20 cellular contexts compared by ENCODE assay signal in the genomic region with DNA sequence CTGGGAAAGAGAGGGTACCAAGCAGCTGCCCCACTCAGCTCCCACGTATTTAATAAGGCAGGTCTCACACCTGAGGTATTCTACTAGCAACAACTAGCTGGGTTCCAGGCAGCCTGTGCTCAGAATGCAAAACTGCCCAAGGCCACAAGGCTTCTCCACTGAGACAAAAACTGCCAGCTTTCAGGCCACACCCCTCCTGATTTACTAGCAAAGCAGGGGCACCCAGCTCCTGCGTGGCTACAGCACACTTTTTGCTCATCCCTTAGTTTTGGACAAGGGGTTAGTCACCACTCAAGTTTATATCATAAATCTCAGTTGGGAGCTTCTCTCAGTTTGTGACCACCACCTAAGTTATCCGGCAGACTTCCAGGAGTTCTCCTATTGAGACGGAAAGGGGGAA.
DNase-seq lines count a peak whose midpoint lies in the region; ATAC-seq and TF ChIP-seq lines count a peak whose summit lies in the region.
"Had no signal": no experiment of that assay in that cellular context is flagged by ENCODE, and none has a peak within 500 bp of the region (broad histone marks: within the 10 kb centered on the region; RNA-seq: fewer than 3 reads in every experiment).

No MANE protein-coding gene starts in this region.

- TF ChIP-seq CTCF in endodermal cell (conservative IDR thresholded peaks at IDR 0.05): peak; percentile 62
- no peak for TF ChIP-seq CTCF in suprapubic skin (IDR thresholded peaks at IDR 0.05)
- TF ChIP-seq CTCF in mesothelial cell of epicardium (IDR thresholded peaks at IDR 0.05; ENCODE audit: unreplicated experiment): no peak

- H3K27ac ChIP-seq in endodermal cell (ENCODE audit: low read depth, low read length) (no peak overlapping the region), suprapubic skin (no peak overlapping the region)
- H3K27ac ChIP-seq: neutrophil, stomach had no signal

- 85 to 93% methylated on average over 2 to 4 of the region's 4 CpGs for WGBS in endodermal cell (ENCODE audit: insufficient coverage in 1 of 2, insufficient read length in 1 of 2), 2 experiments
- WGBS in suprapubic skin: 57% methylated on average over 4 of the region's 4 CpGs

- H3K36me3 Mint-ChIP-seq in endodermal cell (ENCODE audit: low read depth) (no peaks in the 10 kb centered on the region), mesothelial cell of epicardium (no peaks in the 10 kb centered on the region)
- H3K36me3 Mint-ChIP-seq: IgD-negative memory B cell had no signal

- TF ChIP-seq POLR2A in suprapubic skin (IDR thresholded peaks at IDR 0.05): no peak

- ATAC-seq in HG03095 (IDR thresholded peaks at IDR 0.05; ENCODE audit: unreplicated experiment): no peak
- ATAC-seq: left colon, mucosa of descending colon, T-helper 17 cell had no signal

- H3K27ac Mint-ChIP-seq in endodermal cell (no peak overlapping the region), mesothelial cell of epicardium (no peak overlapping the region)
- H3K27ac Mint-ChIP-seq: activated B cell treated with CpG ODN at 0.5 μM for 24 hours; activated T-helper 1 cell treated with anti-CD3 and anti-CD28 coated beads, Interleukin-12 subunit alpha, Interleukin-12 subunit beta, Interleukin-2, Interleukin-4 antibody, amounts not matched to agents 30 ng/mL and 10 ng/mL and 1 ng/mL, durations not matched to agents 14 hours and 24 hours and 36 hours; IgD-negative memory B cell; T-helper 17 cell had no signal

- H3K36me3 ChIP-seq in H7 (replicated peaks; ENCODE audit: control insufficient read depth, insufficient read depth, low read length): no peaks in the 10 kb centered on the region
- H3K36me3 ChIP-seq in endodermal cell (ENCODE audit: control insufficient read depth, insufficient read depth, low read length): no peaks in the 10 kb centered on the region
- no peaks in the 10 kb centered on the region for H3K36me3 ChIP-seq in suprapubic skin
- H3K36me3 ChIP-seq: neutrophil, stomach had no signal

- no peaks in the 10 kb centered on the region for H3K9me3 Mint-ChIP-seq in endodermal cell
- H3K9me3 Mint-ChIP-seq in mesothelial cell of epicardium: peaks cover 17% of the 10 kb centered on the region

- H3K4me3 Mint-ChIP-seq in endodermal cell: no peak overlapping the region
- H3K4me3 Mint-ChIP-seq in mesothelial cell of epicardium: no peak overlapping the region
- H3K4me3 Mint-ChIP-seq: activated B cell treated with CpG ODN at 0.5 μM for 24 hours; activated T-helper 1 cell treated with anti-CD3 and anti-CD28 coated beads, Interleukin-12 subunit alpha, Interleukin-12 subunit beta, Interleukin-2, Interleukin-4 antibody, amounts not matched to agents 30 ng/mL and 10 ng/mL and 1 ng/mL, durations not matched to agents 14 hours and 24 hours and 36 hours; IgD-negative memory B cell; T-helper 17 cell had no signal

- DNase-seq in ACHN: peak; percentile 19
- DNase-seq in H7: peak; percentile 27
- DNase-seq in NCI-H524 treated with DMSO at 0.1 percent for 48 hours (lab: John Stamatoyannopoulos, UW): peak; percentile 29
- DNase-seq in endodermal cell: peak; percentile 75
- DNase-seq in activated CD4-positive, alpha-beta T cell treated with anti-CD3 and anti-CD28 coated beads, Interleukin-2, amount 50 U/mL, for 48 hours: no peak
- no peak for DNase-seq in suprapubic skin (ENCODE audit: low spot score in 2 of 2)
- DNase-seq in mesothelial cell of epicardium (ENCODE audit: low spot score in 2 of 2, unreplicated experiment in 2 of 2): no peak
- DNase-seq: activated B cell treated with CpG ODN at 0.5 μM for 24 hours; activated CD8-positive, alpha-beta memory T cell treated with anti-CD3 and anti-CD28 coated beads for 24 hours; foreskin fibroblast; left colon; mucosa of descending colon; NCI-H1092; SHP77; stomach; T-helper 17 cell had no signal

- no peaks in the 10 kb centered on the region for H3K27me3 Mint-ChIP-seq in endodermal cell (ENCODE audit: insufficient read depth)
- peaks cover 1% of the 10 kb centered on the region for H3K27me3 Mint-ChIP-seq in mesothelial cell of epicardium (ENCODE audit: low read depth)
- H3K27me3 Mint-ChIP-seq: activated B cell treated with CpG ODN at 0.5 μM for 24 hours, IgD-negative memory B cell, T-helper 17 cell had no signal

- H3K4me1 Mint-ChIP-seq in endodermal cell: no peaks in the 10 kb centered on the region
- no peaks in the 10 kb centered on the region for H3K4me1 Mint-ChIP-seq in mesothelial cell of epicardium
- H3K4me1 Mint-ChIP-seq: activated B cell treated with CpG ODN at 0.5 μM for 24 hours, IgD-negative memory B cell, T-helper 17 cell had no signal

- no peak overlapping the region for H3K4me3 ChIP-seq in H7 (ENCODE audit: insufficient read depth, low read depth, low read length)
- no peak overlapping the region for H3K4me3 ChIP-seq in endodermal cell (ENCODE audit: low read length)
- no peak overlapping the region for H3K4me3 ChIP-seq in suprapubic skin
- H3K4me3 ChIP-seq: mucosa of descending colon, stomach had no signal

- H3K9ac ChIP-seq in endodermal cell (ENCODE audit: extremely low read depth, low read length, poor library complexity, severe bottlenecking): no peak overlapping the region

- in situ Hi-C loops in ACHN (cut with HindIII; ENCODE audit: low pct_ligation_motif_present, low pct_unique_long_range_greater_than_20kb, low sequenced_read_pairs): no loop called here

- no peaks in the 10 kb centered on the region for H3K9me3 ChIP-seq in endodermal cell (ENCODE audit: control insufficient read depth, low read length)
- no peaks in the 10 kb centered on the region for H3K9me3 ChIP-seq in suprapubic skin
- H3K9me3 ChIP-seq: mucosa of descending colon, neutrophil, stomach had no signal

- TF ChIP-seq EP300 in suprapubic skin (IDR thresholded peaks at IDR 0.05): no peak

- no peaks in the 10 kb centered on the region for H3K4me1 ChIP-seq in endodermal cell (ENCODE audit: control insufficient read depth, insufficient read depth, low read length)
- no peaks in the 10 kb centered on the region for H3K4me1 ChIP-seq in suprapubic skin
- H3K4me1 ChIP-seq: stomach had no signal

- H3K27me3 ChIP-seq in H7 (ENCODE audit: control insufficient read depth, insufficient read depth, low read length) (no peaks in the 10 kb centered on the region), endodermal cell (ENCODE audit: control insufficient read depth, insufficient read depth, low read length, poor library complexity, severe bottlenecking) (no peaks in the 10 kb centered on the region), suprapubic skin (no peaks in the 10 kb centered on the region)
- H3K27me3 ChIP-seq: neutrophil, stomach had no signal

Comparison
In these comparisons a context has a peak if more than half of its experiments do, and no peak if none do; other contexts are left out.
1. DNase-seq: peak in ACHN (single experiment), H7 (single experiment), NCI-H524 treated with DMSO at 0.1 percent for 48 hours (single experiment) and endodermal cell (single experiment); none in activated CD4-positive, alpha-beta T cell treated with anti-CD3 and anti-CD28 coated beads, Interleukin-2, amount 50 U/mL, for 48 hours (0 of 2), suprapubic skin (0 of 2) and mesothelial cell of epicardium (0 of 2).